8 cellular contexts compared by ENCODE assay signal in genomic region chr17:68205251-68205807, GRCh38. TPM values are rescaled to one million over a fixed set of nuclear protein-coding genes. Genes with fewer than 3 reads are reported as not detected.
DNase-seq lines count a peak whose midpoint lies in the region; ATAC-seq and TF ChIP-seq lines count a peak whose summit lies in the region.

No MANE protein-coding gene starts in this region.

- no peaks in the 10 kb centered on the region for H3F3A ChIP-seq in PC-3 (ENCODE audit: low read length, unreplicated experiment)

- no peaks in the 10 kb centered on the region for H3K9me2 ChIP-seq in PC-3 (replicated peaks; ENCODE audit: low read length)

- peak overlapping the region; percentile 92 to 98 for H3K4me3 Mint-ChIP-seq in activated T-cell treated with anti-CD3 and anti-CD28 coated beads, Interleukin-2, amount 50 U/mL, for 72 hours
- peak overlapping the region; percentile 99 for H3K4me3 Mint-ChIP-seq in natural killer cell

- H3K4me1 ChIP-seq in PC-3 (ENCODE audit: insufficient read depth, low read length) (peaks cover 14% of the 10 kb centered on the region), fibroblast of lung (ENCODE audit: control insufficient read depth, extremely low read depth, insufficient read depth, low read length) (no peaks in the 10 kb centered on the region)

- DNase-seq in DMS53 treated with DMSO at 0.1 percent for 48 hours (lab: John Stamatoyannopoulos, UW; ENCODE audit: unreplicated experiment) (peak; percentile 52), HuH-7.5 (ENCODE audit: low spot score) (peak; percentile 88), PC-3 (peak; percentile 91), fibroblast of lung (ENCODE audit: low read depth in 2 of 2) (peak; percentile 79 to 86), natural killer cell (peak; percentile 96)
- peak; percentile 92 to 97 for DNase-seq in activated T-cell treated with anti-CD3 and anti-CD28 coated beads, Interleukin-2, amount 50 U/mL, for 72 hours
- peak; percentile 91 for DNase-seq in stimulated activated naive CD4-positive, alpha-beta T cell treated with Interleukin-2 at 50 U/mL for 16 hours (lab: John Stamatoyannopoulos, UW)

- peaks cover 5% of the 10 kb centered on the region for H3K27me3 Mint-ChIP-seq in activated T-cell treated with anti-CD3 and anti-CD28 coated beads, Interleukin-2, amount 50 U/mL, for 72 hours (ENCODE audit: low read depth)
- no peaks in the 10 kb centered on the region for H3K27me3 Mint-ChIP-seq in natural killer cell (ENCODE audit: low read depth in 2 of 2)

- TF ChIP-seq CTCF in PC-3 (conservative IDR thresholded peaks at IDR 0.05; ENCODE audit: low read depth, low read length): peak; percentile 91
- TF ChIP-seq CTCF in fibroblast of lung (conservative IDR thresholded peaks at IDR 0.05 in 1 of 2, IDR thresholded peaks at IDR 0.05 in 1 of 2; ENCODE audit: low read depth in 1 of 2, low read length in 2 of 2): peak; percentile 62 to 78
- TF ChIP-seq CTCF in natural killer cell (IDR thresholded peaks at IDR 0.05): peak; percentile 84

- peak overlapping the region; percentile 99 for H2AFZ ChIP-seq in PC-3 (ENCODE audit: low read length)
- H2AFZ ChIP-seq in fibroblast of lung (ENCODE audit: low read length): peak overlapping the region; percentile 78

- H3K27ac Mint-ChIP-seq in activated T-cell treated with anti-CD3 and anti-CD28 coated beads, Interleukin-2, amount 50 U/mL, for 72 hours: peak overlapping the region; percentile 10
- peak overlapping the region; percentile 92 to 95 for H3K27ac Mint-ChIP-seq in natural killer cell

- H3K9me3 Mint-ChIP-seq in activated T-cell treated with anti-CD3 and anti-CD28 coated beads, Interleukin-2, amount 50 U/mL, for 72 hours: no peaks in the 10 kb centered on the region
- H3K9me3 Mint-ChIP-seq in natural killer cell: no peaks in the 10 kb centered on the region

- H4K20me1 ChIP-seq in PC-3 (ENCODE audit: low read length) (no peaks in the 10 kb centered on the region), fibroblast of lung (ENCODE audit: control insufficient read depth, extremely low read depth, insufficient read depth, low read length) (no peaks in the 10 kb centered on the region)

- CTCF ChIA-PET in PC-3 (lab: Charles Lee): no interaction called here

- POLR2A ChIA-PET in PC-3 (lab: Charles Lee; ENCODE audit: unreplicated experiment): interaction anchor here (0.6 kb wide), 1 partner anchor 841 kb away, joined by 21 read pairs; no protein-coding TSS in a partner anchor

- H3K36me3 ChIP-seq in PC-3 (ENCODE audit: low read depth, low read length) (no peaks in the 10 kb centered on the region), fibroblast of lung (ENCODE audit: control insufficient read depth, insufficient read depth, low read length) (no peaks in the 10 kb centered on the region)

- H3K9me3 ChIP-seq in PC-3 (ENCODE audit: low read length): no peaks in the 10 kb centered on the region
- no peaks in the 10 kb centered on the region for H3K9me3 ChIP-seq in fibroblast of lung (ENCODE audit: control insufficient read depth, insufficient read depth, low read depth, low read length)

- BruUV-seq in PC-3 (replicated peaks; lab: Mats Ljungman, UMichigan): no TSS peak

- peaks cover 13 to 27% of the 10 kb centered on the region in 2 donors for H3K36me3 Mint-ChIP-seq in activated T-cell treated with anti-CD3 and anti-CD28 coated beads, Interleukin-2, amount 50 U/mL, for 72 hours (ENCODE audit: insufficient read depth in 2 of 2)
- peaks cover 10% of the 10 kb centered on the region for H3K36me3 Mint-ChIP-seq in natural killer cell

- H3K27ac ChIP-seq in PC-3 (ENCODE audit: low read length) (no peak overlapping the region), fibroblast of lung (ENCODE audit: insufficient read depth, low read length) (peak overlapping the region; percentile 65)

- H3K9ac ChIP-seq in PC-3 (ENCODE audit: low read length): peak overlapping the region; percentile 64
- H3K9ac ChIP-seq in fibroblast of lung (ENCODE audit: insufficient read depth, low read length): peak overlapping the region; percentile 81

- ATAC-seq in GM21528 (IDR thresholded peaks at IDR 0.05; ENCODE audit: low FRiP score, unreplicated experiment) (peak; percentile 90), PC-3 (peak; percentile 83), natural killer cell (peak; percentile 75 to 94 (median 86))
- peak; percentile 84 to 89 for ATAC-seq in activated T-cell treated with anti-CD3 and anti-CD28 coated beads, Interleukin-2, amount 50 U/mL, for 72 hours (replicated peaks in 1 of 2)

- H3K4me1 Mint-ChIP-seq in activated T-cell treated with anti-CD3 and anti-CD28 coated beads, Interleukin-2, amount 50 U/mL, for 72 hours (ENCODE audit: low read depth): peaks cover 32% of the 10 kb centered on the region
- peaks cover 32 to 38% of the 10 kb centered on the region in 2 donors for H3K4me1 Mint-ChIP-seq in natural killer cell

- peak overlapping the region; percentile 94 for H3K4me3 ChIP-seq in PC-3 (ENCODE audit: low read length)
- H3K4me3 ChIP-seq in fibroblast of lung (replicated peaks in 1 of 4; ENCODE audit: control extremely low read depth in 1 of 4, insufficient read depth in 1 of 4, low read depth in 3 of 4, low read length in 4 of 4): peak overlapping the region; percentile 32 to 76 (median 65)

- H3K27me3 ChIP-seq in PC-3 (ENCODE audit: low read length) (peaks cover 2% of the 10 kb centered on the region), fibroblast of lung (ENCODE audit: control insufficient read depth, insufficient read depth, low read length) (peaks cover under 1% of the 10 kb centered on the region)

- intact Hi-C loops in PC-3 (cut with micrococcal nuclease): no loop called here
- intact Hi-C loops in natural killer cell (cut with micrococcal nuclease): loop anchor here (5.0 kb wide), 1 partner anchor 52 kb away; no protein-coding TSS in a partner anchor

- H3K79me2 ChIP-seq in PC-3 (ENCODE audit: low read length) (peaks cover 7% of the 10 kb centered on the region; the same call in 1 of the 2 replicates), fibroblast of lung (ENCODE audit: control insufficient read depth, insufficient read depth, low read length) (no peaks in the 10 kb centered on the region)

- peak overlapping the region; percentile 97 for H3K4me2 ChIP-seq in PC-3 (ENCODE audit: low read length)
- peak overlapping the region; percentile 75 for H3K4me2 ChIP-seq in fibroblast of lung (ENCODE audit: extremely low read depth, insufficient read depth, low read length)

RNA-seq across cellular contexts. Expression of gene AMZ2, which starts 42.5 kb away (rescaled TPM):
- 81.1 and 88.5 TPM in 2 replicates for total RNA-seq in PC-3 (2014; rRNA removed)
- total RNA-seq in activated T-cell treated with anti-CD3 and anti-CD28 coated beads, Interleukin-2, amount 50 U/mL, for 72 hours: 100 to 1,000 TPM; 185 to 224 TPM
- 83.2 and 119 TPM in 2 replicates for total RNA-seq in fibroblast of lung
- polyA plus RNA-seq in fibroblast of lung: 85.9 and 105 TPM in 2 replicates
- polyA plus RNA-seq in fibroblast of lung (2012): 78.9 and 103 TPM in 2 replicates
- polyA minus RNA-seq in fibroblast of lung (ENCODE audit: low replicate concordance): 19.7 and 36.8 TPM in 2 replicates
- total RNA-seq in natural killer cell: 100 to 1,000 TPM in 2 of 3 donors, 10 to 100 TPM in 1; 87.0 to 131 (median 107) TPM
